8 cellular contexts compared by ENCODE assay signal in genomic region chr11:72238040-72238450, GRCh38.
DNase-seq lines count a peak whose midpoint lies in the region; ATAC-seq and TF ChIP-seq lines count a peak whose summit lies in the region.

No MANE protein-coding gene starts in this region.

- H4K20me1 ChIP-seq in SU-DHL-6 (ENCODE audit: low read depth, low read length), result no peaks in the 10 kb centered on the region

- peaks cover 4% of the 10 kb centered on the region; the same call in 1 of the 2 replicates for H3K36me3 ChIP-seq in SU-DHL-6 (ENCODE audit: low read length)

- no peaks in the 10 kb centered on the region for H3K9me2 ChIP-seq in SU-DHL-6 (replicated peaks; ENCODE audit: insufficient read depth, low read length)

- peaks cover 25% of the 10 kb centered on the region for H3K4me1 Mint-ChIP-seq in central memory CD8-positive, alpha-beta T cell

- peak; percentile 70 for DNase-seq in EH (ENCODE audit: low read depth)
- peak; percentile 92 for DNase-seq in HuH-7 (ENCODE audit: low spot score)
- no peak for DNase-seq in central memory CD8-positive, alpha-beta T cell (ENCODE audit: low spot score in 2 of 2)
- DNase-seq in kidney tubule cell (ENCODE audit: low spot score), result peak; percentile 66
- peak; percentile 16 for DNase-seq in stimulated activated CD8-positive, alpha-beta memory T cell treated with anti-CD3 and anti-CD28 coated beads, Interleukin-4, amount 100 ng/mL, for 24 hours (ENCODE audit: low read depth)
- no peak for DNase-seq in amniotic stem cell (lab: John Stamatoyannopoulos, UW)

- peaks cover 40% of the 10 kb centered on the region for H3K27me3 Mint-ChIP-seq in central memory CD8-positive, alpha-beta T cell

- peak; percentile 84 for TF ChIP-seq CTCF in SU-DHL-6 (IDR thresholded peaks at IDR 0.05; ENCODE audit: insufficient read depth, low read length, poor library complexity, severe bottlenecking)

- peaks cover 11% of the 10 kb centered on the region for H3K36me3 Mint-ChIP-seq in central memory CD8-positive, alpha-beta T cell (ENCODE audit: insufficient read depth)

- ATAC-seq in central memory CD8-positive, alpha-beta T cell (replicated peaks; ENCODE audit: extremely low read depth, poor library complexity, severe bottlenecking), result peak; percentile 41
- no peak for ATAC-seq in HG02840 (IDR thresholded peaks at IDR 0.05; ENCODE audit: low FRiP score, unreplicated experiment)

- H3K4me3 Mint-ChIP-seq in central memory CD8-positive, alpha-beta T cell, result no peak overlapping the region

- H3K9ac ChIP-seq in SU-DHL-6 (ENCODE audit: low read length), result no peak overlapping the region

- H3K4me2 ChIP-seq in SU-DHL-6 (ENCODE audit: low read depth, low read length, poor library complexity, severe bottlenecking), result no peak overlapping the region

- no peak overlapping the region for H2AFZ ChIP-seq in SU-DHL-6 (ENCODE audit: low read depth, low read length, severe bottlenecking)

- H3K9me3 ChIP-seq in SU-DHL-6 (ENCODE audit: insufficient read depth, low read length), result no peaks in the 10 kb centered on the region

- H3K27ac Mint-ChIP-seq in central memory CD8-positive, alpha-beta T cell (ENCODE audit: low read depth), result no peak overlapping the region

- no peaks in the 10 kb centered on the region for H3K27me3 ChIP-seq in SU-DHL-6 (ENCODE audit: low read length)

- no peak overlapping the region for H3K4me3 ChIP-seq in SU-DHL-6 (ENCODE audit: insufficient read depth, low read length, poor library complexity, severe bottlenecking)

- H3F3A ChIP-seq in SU-DHL-6 (ENCODE audit: insufficient read depth), result peaks cover 6% of the 10 kb centered on the region

- H3K79me2 ChIP-seq in SU-DHL-6 (ENCODE audit: insufficient read depth, low read length), result no peaks in the 10 kb centered on the region

- no peaks in the 10 kb centered on the region for H3K9me3 Mint-ChIP-seq in central memory CD8-positive, alpha-beta T cell

- H3K27ac ChIP-seq in SU-DHL-6 (ENCODE audit: low read depth, low read length), result no peak overlapping the region

Comparison
In these comparisons a context has a peak if more than half of its experiments do, and no peak if none do; other contexts are left out.
1. DNase-seq: peak in EH (single experiment), HuH-7 (single experiment), kidney tubule cell (single experiment) and stimulated activated CD8-positive, alpha-beta memory T cell treated with anti-CD3 and anti-CD28 coated beads, Interleukin-4, amount 100 ng/mL, for 24 hours (single experiment); none in central memory CD8-positive, alpha-beta T cell (0 of 2) and amniotic stem cell (single experiment).